Comparison of ENCODE assay signal across 25 cellular contexts in genomic region chr4:168248311-168248710, GRCh38.
"Had no signal": no experiment of that assay in that cellular context is flagged by ENCODE, and none has a peak within 500 bp of the region (broad histone marks: within the 10 kb centered on the region; RNA-seq: fewer than 3 reads in every experiment).

No MANE protein-coding gene starts in this region.

- H3K4me3 ChIP-seq: left lung, lower lobe of right lung, pancreas, prostate gland, smooth muscle cell, stomach, testis, thyroid gland, transverse colon, upper lobe of left lung had no signal

- H3K27me3 ChIP-seq: left lung, pancreas, stomach, testis, thyroid gland, transverse colon, upper lobe of left lung had no signal

- DNase-seq: hypothalamus; immature natural killer cell; kidney; left colon; left lung; lower lobe of right lung; mammary epithelial cell; mesenchymal stem cell; naive thymus-derived CD4-positive, alpha-beta T cell; pancreas; posterior cingulate gyrus; retina; right cardiac atrium; stimulated activated CD4-positive, alpha-beta T cell treated with anti-CD3 and anti-CD28 coated beads, Interleukin-1b, Interleukin-23, amount 100 ng/mL, for 48 hours; stimulated activated CD4-positive, alpha-beta T cell treated with anti-CD3 and anti-CD28 coated beads, Interleukin-2, amount 100 ng/mL, for 48 hours; stimulated activated CD4-positive, alpha-beta T cell treated with anti-CD3 and anti-CD28 coated beads, Interleukin-4, amount 100 ng/mL, for 4 hours; stimulated activated CD8-positive, alpha-beta memory T cell treated with anti-CD3 and anti-CD28 coated beads, Interleukin-4, amount 100 ng/mL, for 48 hours; stimulated activated naive CD8-positive, alpha-beta T cell treated with anti-CD3 and anti-CD28 coated beads, Interleukin-15, Interleukin-2, amounts not matched to agents 100 U/mL and 50 U/mL, for 24 hours; stomach; testis; thyroid gland; transverse colon; upper lobe of left lung had no signal

- H3K4me1 ChIP-seq: left lung, lower lobe of right lung, pancreas, prostate gland, stomach, testis, thyroid gland, transverse colon, upper lobe of left lung had no signal

- H3K27ac ChIP-seq: left lung, lower lobe of right lung, pancreas, prostate gland, stomach, testis, thyroid gland, transverse colon, upper lobe of left lung had no signal

- H3K9me3 ChIP-seq: left lung, lower lobe of right lung, pancreas, prostate gland, testis, thyroid gland, transverse colon, upper lobe of left lung had no signal

- H3K4me2 ChIP-seq: smooth muscle cell had no signal

- H3K36me3 ChIP-seq: pancreas had no signal
